Comparison of ENCODE assay signal across 8 cellular contexts in the genomic region with DNA sequence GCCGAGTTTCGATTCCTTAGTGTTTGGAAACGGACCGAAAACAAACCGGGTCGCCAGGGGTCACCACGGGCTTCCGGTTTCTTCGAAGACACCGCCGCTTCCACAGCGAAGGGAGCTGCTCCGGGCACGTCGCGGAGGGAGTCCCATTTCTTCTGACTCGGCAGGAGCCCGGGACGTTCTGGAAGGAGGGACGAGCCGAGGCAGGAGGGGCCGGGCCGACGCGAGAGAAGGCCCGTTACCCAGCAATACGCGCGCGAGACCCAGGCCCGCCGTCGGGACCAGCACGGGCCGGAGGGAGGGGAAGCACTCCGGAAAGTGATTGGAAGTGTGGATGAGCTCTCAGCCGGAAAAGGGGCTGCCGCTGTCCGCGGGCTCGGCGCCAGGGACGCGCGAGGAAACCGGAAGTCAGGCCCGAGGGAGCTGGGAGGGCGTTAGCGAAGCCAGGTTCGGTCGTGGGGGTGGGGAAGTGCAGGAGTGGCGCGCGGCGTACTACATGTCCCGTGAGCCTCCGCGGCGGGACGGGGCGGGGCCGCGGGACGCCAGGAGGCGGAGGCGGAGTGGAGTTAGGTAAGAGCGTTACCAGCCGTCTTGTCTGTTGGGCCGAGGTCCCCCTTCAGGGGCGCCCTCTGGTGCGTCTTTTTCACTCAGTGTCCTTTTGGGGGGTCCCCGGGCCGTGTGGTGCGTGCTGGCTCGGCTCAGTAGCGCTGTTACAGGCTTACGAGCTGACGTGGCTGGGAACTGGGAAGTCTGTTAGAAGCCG. TPM values are rescaled to one million over a fixed set of nuclear protein-coding genes. Genes with fewer than 3 reads are reported as not detected.
DNase-seq lines count a peak whose midpoint lies in the region; FAIRE-seq and TF ChIP-seq lines count a peak whose summit lies in the region.

Gene AZI2 (minus strand): TSS at position 188 of the 760 bp plus-strand sequence. CDS start 8,207 bp downstream, outside the sequence.
Gene ZCWPW2 (plus strand): TSS at position 85 of the 760 bp plus-strand sequence. CDS start 64,348 bp downstream, outside the sequence.

- H3K4me3 ChIP-seq in H1 (ENCODE audit: extremely low read depth in 1 of 4, insufficient read depth in 2 of 4, low read depth in 3 of 4, low read length in 4 of 4), result peak within 1 kb of the TSS; percentile 81 to 96 (median 84)
- peak within 1 kb of the TSS; percentile 85 for H3K4me3 ChIP-seq in mesendoderm (ENCODE audit: low read length)

- TF ChIP-seq RAD21 in H1 (IDR thresholded peaks at IDR 0.05 in 1 of 2, conservative IDR thresholded peaks at IDR 0.05 in 1 of 2; ENCODE audit: low read depth in 2 of 2, low read length in 2 of 2), result peak; percentile 21 to 23; a peak in 3 of 4 replicates

- H4K5ac ChIP-seq in H1 (ENCODE audit: insufficient read length, low read depth, low read length) (peak within 1 kb of the TSS; percentile 65), mesendoderm (ENCODE audit: low read length) (no peak within 1 kb of the TSS)

- POLR2A ChIA-PET in H1 (lab: Charles Lee; ENCODE audit: partially characterized antibody), result interaction anchor here (0.9 to 1.9 kb wide), 7 partner anchors 9 to 637 kb away, joined by 3 to 10 read pairs (median 4); partner anchors contain the start of gene CMC1

- peak within 1 kb of the TSS; percentile 98; the same call in 1 of the 2 replicates for H4K8ac ChIP-seq in H1 (ENCODE audit: extremely low read depth, insufficient read depth, low read length)
- H4K8ac ChIP-seq in mesendoderm (ENCODE audit: low read depth, low read length), result no peak within 1 kb of the TSS

- H3K4me2 ChIP-seq in H1 (ENCODE audit: insufficient read depth in 1 of 2, low read depth in 2 of 2, low read length in 2 of 2) (peak within 1 kb of the TSS; percentile 68 to 87), mesendoderm (ENCODE audit: low read length) (peak within 1 kb of the TSS; percentile 67)

- TF ChIP-seq CTCF in GM20000 (IDR thresholded peaks at IDR 0.05; ENCODE audit: extremely low read depth, missing control alignments) (no peak), H1 (IDR thresholded peaks at IDR 0.05; ENCODE audit: control extremely low read depth in 1 of 3, insufficient read depth in 1 of 3, low read depth in 1 of 3, low read length in 3 of 3) (peak; percentile 8 to 30 (median 25))

- H2BK15ac ChIP-seq in H1 (ENCODE audit: low read length) (no peak within 1 kb of the TSS), mesendoderm (replicated peaks; ENCODE audit: low read depth) (no peak within 1 kb of the TSS)

- H3K36me3 ChIP-seq in H1 (ENCODE audit: control insufficient read depth in 2 of 4, insufficient read depth in 4 of 4, low read length in 3 of 4), result no peaks in the 10 kb centered on the region
- H3K36me3 ChIP-seq in mesendoderm (ENCODE audit: control insufficient read depth, insufficient read depth, low read length), result no peaks in the 10 kb centered on the region

- H3K9ac ChIP-seq in H1 (replicated peaks in 1 of 4; ENCODE audit: extremely low read depth in 1 of 4, low read depth in 3 of 4, low read length in 3 of 4), result peak within 1 kb of the TSS; percentile 86 to 93 (median 92)
- H3K9ac ChIP-seq in mesendoderm (ENCODE audit: low read length), result peak within 1 kb of the TSS; percentile 91

- 1% methylated on average over 46 of the region's 79 CpGs; no CpG with 5 or more reads in 1 of the 2 experiments for WGBS in H1 (ENCODE audit: extremely low coverage in 1 of 2, insufficient coverage in 1 of 2, insufficient read length in 1 of 2, insufficient replicate concordance in 2 of 2, low coverage in 1 of 2, low lambda C conversion rate in 2 of 2, missing lambda C conversion rate in 1 of 2), 2 experiments
- WGBS in mesendoderm (ENCODE audit: extremely low coverage, insufficient coverage, low lambda C conversion rate), result no CpG with 5 or more reads among the region's 79 CpGs

- H2AK5ac ChIP-seq in H1 (ENCODE audit: low read depth, low read length) (no peak within 1 kb of the TSS), mesendoderm (ENCODE audit: low read length) (no peak within 1 kb of the TSS)

- peak within 1 kb of the TSS; percentile 55 for H4K91ac ChIP-seq in H1 (replicated peaks; ENCODE audit: insufficient read length, low read length)

- H3K14ac ChIP-seq in H1 (ENCODE audit: insufficient read length), result no peak within 1 kb of the TSS

- peak within 1 kb of the TSS; percentile 93 for H3K18ac ChIP-seq in H1 (ENCODE audit: extremely low read depth, low read length)
- peak within 1 kb of the TSS; percentile 9 for H3K18ac ChIP-seq in mesendoderm (ENCODE audit: low read length)

- no peak for TF ChIP-seq EP300 in H1 (IDR thresholded peaks at IDR 0.05; ENCODE audit: borderline replicate concordance in 1 of 2, low read depth in 2 of 2, low read length in 2 of 2)

- H3K9me3 ChIP-seq in H1 (ENCODE audit: insufficient read depth in 2 of 2, low read depth in 1 of 2, low read length in 1 of 2), result no peaks in the 10 kb centered on the region; a peak in 1 of 4 replicates

- H3K27me3 ChIP-seq in H1 (replicated peaks in 1 of 4; ENCODE audit: control insufficient read depth in 3 of 4, extremely low read depth in 1 of 4, insufficient read depth in 3 of 4, low read length in 3 of 4), result no peaks in the 10 kb centered on the region
- H3K27me3 ChIP-seq in mesendoderm (ENCODE audit: insufficient read depth, low read length, poor library complexity), result no peaks in the 10 kb centered on the region

- H4K20me1 ChIP-seq in H1 (replicated peaks in 1 of 2; ENCODE audit: control insufficient read depth in 1 of 2, insufficient read depth in 2 of 2, low read length in 2 of 2), result peaks cover 0 to 2% of the 10 kb centered on the region in 2 experiments

- H2BK12ac ChIP-seq in H1 (ENCODE audit: low read depth, low read length), result peak within 1 kb of the TSS; percentile 42; the same call in 1 of the 2 replicates

- H2BK20ac ChIP-seq in H1 (ENCODE audit: low read length), result no peak within 1 kb of the TSS

- H3K79me1 ChIP-seq in H1 (ENCODE audit: low read depth, low read length) (no peaks in the 10 kb centered on the region), mesendoderm (ENCODE audit: low read length) (peaks cover 4% of the 10 kb centered on the region)

- peaks cover 0 to 40% of the 10 kb centered on the region in 2 experiments; a peak in 2 of 4 replicates for H3K79me2 ChIP-seq in H1 (ENCODE audit: control insufficient read depth in 1 of 2, insufficient read depth in 2 of 2, low read length in 2 of 2)
- peaks cover 15% of the 10 kb centered on the region for H3K79me2 ChIP-seq in mesendoderm (ENCODE audit: control insufficient read depth, insufficient read depth, low read length)

- H3K27ac ChIP-seq in H1 (ENCODE audit: low read depth, low read length) (peak within 1 kb of the TSS; percentile 97), mesendoderm (ENCODE audit: low read depth, low read length) (peak within 1 kb of the TSS; percentile 91)

- H2BK5ac ChIP-seq in H1 (ENCODE audit: low read depth, low read length), result peak within 1 kb of the TSS; percentile 96
- peak within 1 kb of the TSS; percentile 53 for H2BK5ac ChIP-seq in mesendoderm (ENCODE audit: low read length)

- H3K23ac ChIP-seq in H1 (ENCODE audit: insufficient read length), result no peak within 1 kb of the TSS
- H3K23ac ChIP-seq in mesendoderm (ENCODE audit: low read length), result peak within 1 kb of the TSS; percentile 19

- H3K4ac ChIP-seq in H1 (replicated peaks; ENCODE audit: insufficient read length, low read depth, low read length) (no peak within 1 kb of the TSS), mesendoderm (ENCODE audit: low read depth, low read length) (peak within 1 kb of the TSS; percentile 8)

- TF ChIP-seq POLR2A in H1 (IDR thresholded peaks at IDR 0.05; ENCODE audit: control extremely low read depth in 1 of 2, low read depth in 2 of 2, low read length in 2 of 2), result peak; percentile 61 to 89

- FAIRE-seq in H1 (lab: Jason Lieb, UNC), result no peak

- H3K23me2 ChIP-seq in H1 (ENCODE audit: low read depth, low read length), result peaks cover 5% of the 10 kb centered on the region; the same call in 1 of the 2 replicates

- H3K56ac ChIP-seq in H1 (replicated peaks; ENCODE audit: insufficient read length, low read depth, low read length), result peak within 1 kb of the TSS; percentile 47
- peak within 1 kb of the TSS; percentile 94 for H3K56ac ChIP-seq in mesendoderm (ENCODE audit: low read length)

- peak; percentile 80 for DNase-seq in COR-L47 (lab: John Stamatoyannopoulos, UW)
- DNase-seq in GM20000 (ENCODE audit: low spot score), result peak; percentile 85
- DNase-seq in HT-29 (ENCODE audit: low spot score), result peak; percentile 89
- peak; percentile 87 for DNase-seq in NK-92 treated with Interleukin-12 subunit alpha and Interleukin-12 subunit beta, amount 100 ng/mL, for 24 hours (lab: John Stamatoyannopoulos, UW)
- peak; percentile 64 to 83 (median 75) for DNase-seq in activated CD8-positive, alpha-beta memory T cell treated with anti-CD3 and anti-CD28 coated beads for 48 hours (ENCODE audit: low read depth in 2 of 3, low spot score in 2 of 3)
- peak; percentile 80 to 93 for DNase-seq in H1 (ENCODE audit: low read depth in 1 of 2, low spot score in 2 of 2)
- peak; percentile 98 for DNase-seq in mesendoderm
- peak; percentile 82 for DNase-seq in stimulated activated CD8-positive, alpha-beta memory T cell treated with anti-CD3 and anti-CD28 coated beads, Interleukin-15, amount 100 ng/mL, for 1 hour (ENCODE audit: low read depth)

- no peak within 1 kb of the TSS for H2BK120ac ChIP-seq in H1 (replicated peaks; ENCODE audit: low read depth, low read length)
- no peak within 1 kb of the TSS for H2BK120ac ChIP-seq in mesendoderm (ENCODE audit: low read depth, low read length)

- peak within 1 kb of the TSS; percentile 98 for H2AFZ ChIP-seq in H1 (ENCODE audit: low read length)

- CTCF ChIA-PET in H1 (lab: Charles Lee; ENCODE audit: partially characterized antibody), result interaction anchor here (0.6 to 1.9 kb wide), 9 partner anchors 11 to 1036 kb away, joined by 3 to 8 read pairs (median 3); no protein-coding TSS in a partner anchor

- H3K4me1 ChIP-seq in H1 (replicated peaks in 1 of 4; ENCODE audit: control insufficient read depth in 3 of 4, insufficient read depth in 4 of 4, low read length in 3 of 4) (no peaks in the 10 kb centered on the region; a peak in 2 of 7 replicates), mesendoderm (ENCODE audit: control insufficient read depth, low read depth, low read length) (peaks cover 1% of the 10 kb centered on the region)

RNA-seq across cellular contexts. Expression of gene AZI2, which starts in this region (rescaled TPM):
- 10.0 and 10.5 TPM in 2 replicates for total RNA-seq in HT-29 (2014; rRNA removed; shearing (Covaris generic))
- total RNA-seq in H1 (2021; fragmentation: NEBNext Ultra II Directional; extraction: Animal tissue kit (Norgen Biotek cat#: 25700)), result 36.1 and 39.2 TPM in 2 replicates
- 11.6 and 17.4 TPM in 2 replicates for polyA plus RNA-seq in H1 (2011; rRNA removed)
- polyA plus RNA-seq in H1 (2011; cell fraction: cytosol; rRNA removed), result 24.5 TPM
- polyA plus RNA-seq in H1 (2011; cell fraction: nucleus; rRNA removed), result 22.7 TPM
- 24.0 to 30.2 TPM (median 25.2 TPM) in 4 replicates for polyA plus RNA-seq in H1 (2012, experiment 1 of 2)
- 1.7 TPM for polyA plus RNA-seq in H1 (2012, experiment 2 of 2)
- 26.2 TPM for polyA plus RNA-seq in H1 (2013, experiment 1 of 2)
- 24.3 TPM for polyA plus RNA-seq in H1 (2013, experiment 2 of 2)
- 18.5 and 19.1 TPM in 2 replicates for polyA minus RNA-seq in H1 (2011; rRNA and poly(A)+ RNA removed)
- 8.1 TPM for polyA minus RNA-seq in H1 (2011; cell fraction: cytosol; rRNA and poly(A)+ RNA removed)
- polyA minus RNA-seq in H1 (2011; cell fraction: nucleus; rRNA and poly(A)+ RNA removed), result 67.7 TPM
- 39.4 TPM for polyA plus RNA-seq in mesendoderm (2013, experiment 1 of 2)
- 37.9 TPM for polyA plus RNA-seq in mesendoderm (2013, experiment 2 of 2)

RNA-seq across cellular contexts. Expression of gene ZCWPW2, which starts in this region (rescaled TPM):
- 0.51 TPM in 1 of 2 replicates, not detected in the other for total RNA-seq in HT-29 (2014; rRNA removed; shearing (Covaris generic))
- total RNA-seq in H1 (2021; fragmentation: NEBNext Ultra II Directional; extraction: Animal tissue kit (Norgen Biotek cat#: 25700)), result 0.33 and 0.39 TPM in 2 replicates
- polyA plus RNA-seq in H1 (2011; rRNA removed), result 0.06 and 0.11 TPM in 2 replicates
- polyA plus RNA-seq in H1 (2011; cell fraction: cytosol; rRNA removed), result 0.09 TPM
- not detected for polyA plus RNA-seq in H1 (2011; cell fraction: nucleus; rRNA removed)
- not detected in 4 replicates for polyA plus RNA-seq in H1 (2012, experiment 1 of 2)
- polyA plus RNA-seq in H1 (2012, experiment 2 of 2), result not detected
- 0.22 TPM for polyA plus RNA-seq in H1 (2013, experiment 1 of 2)
- polyA plus RNA-seq in H1 (2013, experiment 2 of 2), result 0.15 TPM
- not detected in 2 replicates for polyA minus RNA-seq in H1 (2011; rRNA and poly(A)+ RNA removed)
- polyA minus RNA-seq in H1 (2011; cell fraction: cytosol; rRNA and poly(A)+ RNA removed), result not detected
- polyA minus RNA-seq in H1 (2011; cell fraction: nucleus; rRNA and poly(A)+ RNA removed), result not detected
- 0.28 TPM for polyA plus RNA-seq in mesendoderm (2013, experiment 1 of 2)
- polyA plus RNA-seq in mesendoderm (2013, experiment 2 of 2), result 0.41 TPM

Comparison
In these comparisons a context has a peak if more than half of its experiments do, and no peak if none do; other contexts are left out.
1. Peak in every context shown above with its lines: DNase-seq, H3K4me3 ChIP-seq and H3K27ac ChIP-seq.